In the genomic region with DNA sequence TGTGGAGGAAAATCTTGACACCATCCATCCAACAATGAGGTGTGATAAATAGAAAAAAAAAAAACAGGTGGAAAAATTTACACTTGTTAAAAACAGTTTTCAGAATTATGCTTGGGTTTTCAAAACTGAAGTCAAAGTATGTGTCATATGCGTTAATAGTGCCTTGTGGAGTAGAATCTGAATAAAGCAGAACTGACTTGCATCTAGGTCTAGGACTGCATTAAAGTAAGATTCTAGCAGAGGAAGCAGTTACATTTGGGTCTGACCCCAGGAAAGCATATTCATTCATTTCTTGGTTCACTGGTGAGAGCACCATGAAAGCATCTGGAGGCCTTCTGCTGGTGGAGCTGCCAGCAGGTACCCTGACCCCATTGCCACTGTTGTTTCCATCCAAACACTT, we compare ENCODE assay signal across 27 cellular contexts.
"Had no signal": no experiment of that assay in that cellular context is flagged by ENCODE, and none has a peak within 500 bp of the region (broad histone marks: within the 10 kb centered on the region; RNA-seq: fewer than 3 reads in every experiment).

No MANE protein-coding gene starts in this region.

- H3K36me3 Mint-ChIP-seq: natural killer cell; neural progenitor cell; stimulated activated effector memory CD8-positive, alpha-beta T cell treated with anti-CD3 and anti-CD28 coated beads, Interleukin-12 subunit alpha, Interleukin-12 subunit beta, amount 100 ng/mL, for 72 hours; type B pancreatic cell had no signal

- H3K4me3 Mint-ChIP-seq: natural killer cell; nephron; neural progenitor cell; stimulated activated effector memory CD8-positive, alpha-beta T cell treated with anti-CD3 and anti-CD28 coated beads, Interleukin-12 subunit alpha, Interleukin-12 subunit beta, amount 100 ng/mL, for 72 hours; stimulated activated naive CD8-positive, alpha-beta T cell treated with anti-CD3 and anti-CD28 coated beads, Interleukin-15, amount 100 ng/mL, for 72 hours; type B pancreatic cell had no signal

- FAIRE-seq: small intestine had no signal

- H3K9me3 Mint-ChIP-seq: natural killer cell; nephron; neural progenitor cell; stimulated activated effector memory CD8-positive, alpha-beta T cell treated with anti-CD3 and anti-CD28 coated beads, Interleukin-12 subunit alpha, Interleukin-12 subunit beta, amount 100 ng/mL, for 72 hours; stimulated activated naive CD8-positive, alpha-beta T cell treated with anti-CD3 and anti-CD28 coated beads, Interleukin-15, amount 100 ng/mL, for 72 hours; type B pancreatic cell had no signal

- DNase-seq: natural killer cell; occipital lobe; ovary; posterior cingulate gyrus; psoas muscle; right cardiac atrium; right lobe of liver; sigmoid colon; small intestine; stimulated activated CD4-positive, alpha-beta T cell treated with anti-CD3 and anti-CD28 coated beads, Interleukin-15, amount 100 ng/mL, for 24 hours; stimulated activated CD4-positive, alpha-beta T cell treated with anti-CD3 and anti-CD28 coated beads, Interleukin-2, amount 100 ng/mL, for 24 hours; stimulated activated CD4-positive, alpha-beta T cell treated with anti-CD3 and anti-CD28 coated beads, Interleukin-2, amount 100 ng/mL, for 48 hours; stimulated activated CD4-positive, alpha-beta T cell treated with anti-CD3 and anti-CD28 coated beads, Interleukin-4, amount 100 ng/mL, for 24 hours; stimulated activated naive CD4-positive, alpha-beta T cell; stimulated activated naive CD8-positive, alpha-beta T cell treated with anti-CD3 and anti-CD28 coated beads, Interleukin-15, amount 100 ng/mL, for 72 hours; stimulated activated naive CD8-positive, alpha-beta T cell treated with anti-CD3 and anti-CD28 coated beads, Interleukin-15, Interleukin-2, amounts not matched to agents 100 U/mL and 50 U/mL, for 24 hours; substantia nigra; testis; tibial artery; transverse colon; upper lobe of right lung; uterus had no signal

- H3K4me1 Mint-ChIP-seq: natural killer cell; neural progenitor cell; stimulated activated effector memory CD8-positive, alpha-beta T cell treated with anti-CD3 and anti-CD28 coated beads, Interleukin-12 subunit alpha, Interleukin-12 subunit beta, amount 100 ng/mL, for 72 hours had no signal

- H3K27ac Mint-ChIP-seq: natural killer cell; neural progenitor cell; progenitor cell of endocrine pancreas; stimulated activated effector memory CD8-positive, alpha-beta T cell treated with anti-CD3 and anti-CD28 coated beads, Interleukin-12 subunit alpha, Interleukin-12 subunit beta, amount 100 ng/mL, for 72 hours; stimulated activated naive CD8-positive, alpha-beta T cell treated with anti-CD3 and anti-CD28 coated beads, Interleukin-15, amount 100 ng/mL, for 72 hours; type B pancreatic cell had no signal

- H3K27me3 Mint-ChIP-seq: progenitor cell of endocrine pancreas; stimulated activated naive CD8-positive, alpha-beta T cell treated with anti-CD3 and anti-CD28 coated beads, Interleukin-15, amount 100 ng/mL, for 72 hours; type B pancreatic cell had no signal

- ATAC-seq: natural killer cell; psoas muscle; right cardiac atrium; right lobe of liver; stimulated activated effector memory CD8-positive, alpha-beta T cell treated with anti-CD3 and anti-CD28 coated beads, Interleukin-12 subunit alpha, Interleukin-12 subunit beta, amount 100 ng/mL, for 72 hours; stimulated activated naive CD8-positive, alpha-beta T cell treated with anti-CD3 and anti-CD28 coated beads, Interleukin-15, amount 100 ng/mL, for 72 hours; stimulated activated naive CD8-positive, alpha-beta T cell treated with anti-CD3 and anti-CD28 coated beads, Interleukin-15, Interleukin-2, amounts not matched to agents 100 U/mL and 50 U/mL, for 24 hours; upper lobe of right lung had no signal
